In genomic region chr11:91239359-91239758, GRCh38 we compare ENCODE assay signal across 23 cellular contexts.
"Had no signal": no experiment of that assay in that cellular context is flagged by ENCODE, and none has a peak within 500 bp of the region (broad histone marks: within the 10 kb centered on the region; RNA-seq: fewer than 3 reads in every experiment).

No MANE protein-coding gene starts in this region.

- H3K9me3 ChIP-seq: colonic mucosa, right lobe of liver, stomach had no signal

- DNase-seq: activated CD4-positive, alpha-beta T cell treated with anti-CD3 and anti-CD28 coated beads for 48 hours; activated CD4-positive, CD25-positive, alpha-beta regulatory T cell; activated CD8-positive, alpha-beta T cell treated with anti-CD3 and anti-CD28 coated beads, Interleukin-2, amount 10 ng/mL, durations not matched to agents 7 days and 5 days; activated effector memory CD4-positive, alpha-beta T cell treated with Interleukin-2 at 50 U/mL for 16 hours; activated naive CD4-positive, alpha-beta T cell treated with anti-CD3 and anti-CD28 coated beads, Interleukin-2, amount 10 ng/mL, durations not matched to agents 7 days and 5 days; activated naive CD8-positive, alpha-beta T cell treated with anti-CD3 and anti-CD28 coated beads, Interleukin-2, amount 50 U/mL, for 24 hours; activated T-cell treated with anti-CD3 and anti-CD28 coated beads, Interleukin-2, amount 50 U/mL, for 4 hours; anterior cingulate cortex; colonic mucosa; midbrain; right lobe of liver; stimulated activated CD4-positive, alpha-beta T cell treated with anti-CD3 and anti-CD28 coated beads, Interleukin-4, amount 100 ng/mL, for 1 hour; stomach; T-helper 1 cell; T-helper 9 cell had no signal

- H3K4me3 Mint-ChIP-seq: activated CD8-positive, alpha-beta T cell treated with anti-CD3 and anti-CD28 coated beads, Interleukin-2, amount 10 ng/mL, durations not matched to agents 7 days and 5 days; activated naive CD4-positive, alpha-beta T cell treated with anti-CD3 and anti-CD28 coated beads, Interleukin-2, amount 10 ng/mL, durations not matched to agents 7 days and 5 days; activated naive CD8-positive, alpha-beta T cell treated with anti-CD3 and anti-CD28 coated beads, Interleukin-2, amount 50 U/mL, for 24 hours; activated T-cell treated with anti-CD3 and anti-CD28 coated beads, Interleukin-2, amount 50 U/mL, for 4 hours; brain; central memory CD8-positive, alpha-beta T cell; nephron; type B pancreatic cell had no signal

- H3K4me1 ChIP-seq: colonic mucosa, parathyroid adenoma, right lobe of liver, stomach had no signal

- H3K9me3 Mint-ChIP-seq: activated naive CD8-positive, alpha-beta T cell treated with anti-CD3 and anti-CD28 coated beads, Interleukin-2, amount 50 U/mL, for 24 hours; brain had no signal

- H3K36me3 Mint-ChIP-seq: activated naive CD4-positive, alpha-beta T cell treated with anti-CD3 and anti-CD28 coated beads, Interleukin-2, amount 10 ng/mL, durations not matched to agents 7 days and 5 days; brain; type B pancreatic cell had no signal

- H3K4me3 ChIP-seq: colonic mucosa, lung, right lobe of liver, smooth muscle cell, stomach had no signal

- H2AFZ ChIP-seq: parathyroid adenoma had no signal

- H3K36me3 ChIP-seq: colonic mucosa, right lobe of liver, stomach had no signal

- H3K27me3 ChIP-seq: colonic mucosa, right lobe of liver, stomach had no signal

- H3K4me1 Mint-ChIP-seq: activated naive CD4-positive, alpha-beta T cell treated with anti-CD3 and anti-CD28 coated beads, Interleukin-2, amount 10 ng/mL, durations not matched to agents 7 days and 5 days; activated naive CD8-positive, alpha-beta T cell treated with anti-CD3 and anti-CD28 coated beads, Interleukin-2, amount 50 U/mL, for 24 hours; brain; central memory CD8-positive, alpha-beta T cell had no signal

- H3K9ac ChIP-seq: parathyroid adenoma had no signal

- FAIRE-seq: endometrium had no signal

- H3K27ac ChIP-seq: colonic mucosa, parathyroid adenoma, right lobe of liver, stomach had no signal

- H3K79me2 ChIP-seq: parathyroid adenoma had no signal

- H3K4me2 ChIP-seq: smooth muscle cell had no signal

- ATAC-seq: activated CD8-positive, alpha-beta T cell treated with anti-CD3 and anti-CD28 coated beads, Interleukin-2, amount 10 ng/mL, durations not matched to agents 7 days and 5 days; activated naive CD8-positive, alpha-beta T cell treated with anti-CD3 and anti-CD28 coated beads, Interleukin-2, amount 50 U/mL, for 24 hours; activated T-cell treated with anti-CD3 and anti-CD28 coated beads, Interleukin-2, amount 50 U/mL, for 4 hours; right lobe of liver had no signal

- H3K27ac Mint-ChIP-seq: activated CD8-positive, alpha-beta T cell treated with anti-CD3 and anti-CD28 coated beads, Interleukin-2, amount 10 ng/mL, durations not matched to agents 7 days and 5 days; activated naive CD4-positive, alpha-beta T cell treated with anti-CD3 and anti-CD28 coated beads, Interleukin-2, amount 10 ng/mL, durations not matched to agents 7 days and 5 days; activated naive CD8-positive, alpha-beta T cell treated with anti-CD3 and anti-CD28 coated beads, Interleukin-2, amount 50 U/mL, for 24 hours; brain; nephron; type B pancreatic cell had no signal
